Comparison of ENCODE assay signal across 33 cellular contexts in genomic region chr17:50825188-50825587, GRCh38. TPM values are rescaled to one million over a fixed set of nuclear protein-coding genes. Genes with fewer than 3 reads are reported as not detected.
"Had no signal": no experiment of that assay in that cellular context is flagged by ENCODE, and none has a peak within 500 bp of the region (broad histone marks: within the 10 kb centered on the region; RNA-seq: fewer than 3 reads in every experiment).

No MANE protein-coding gene starts in this region.

- H3K36me3 Mint-ChIP-seq: stimulated activated effector memory CD8-positive, alpha-beta T cell treated with anti-CD3 and anti-CD28 coated beads, Interleukin-12 subunit alpha, Interleukin-12 subunit beta, amount 100 ng/mL, for 72 hours; stimulated activated memory B cell treated with anti-CD40 and anti-IgM and Interleukin-4, amounts not matched to agents 10 μg/mL and 1 μg/mL and 100 μg/mL, for 72 hours; type B pancreatic cell had no signal

- H3K27ac ChIP-seq: stomach, suprapubic skin, testis, thoracic aorta, thyroid gland, tibial artery, tibial nerve, transverse colon, upper lobe of left lung, upper lobe of right lung, uterus, vagina had no signal

- ATAC-seq: stimulated activated effector memory CD8-positive, alpha-beta T cell treated with anti-CD3 and anti-CD28 coated beads, Interleukin-12 subunit alpha, Interleukin-12 subunit beta, amount 100 ng/mL, for 72 hours; stimulated activated memory B cell treated with anti-CD40 and anti-IgM and Interleukin-4, amounts not matched to agents 10 μg/mL and 1 μg/mL and 100 μg/mL, for 72 hours; stimulated activated naive B cell treated with anti-CD40 and anti-IgM and Interleukin-4, amounts not matched to agents 10 μg/mL and 1 μg/mL and 100 μg/mL, for 72 hours; stimulated activated naive CD8-positive, alpha-beta T cell treated with anti-CD3 and anti-CD28 coated beads, Interleukin-15, amount 100 ng/mL, for 72 hours; stimulated activated naive CD8-positive, alpha-beta T cell treated with anti-CD3 and anti-CD28 coated beads, Interleukin-15, Interleukin-2, amounts not matched to agents 100 U/mL and 50 U/mL, for 24 hours; upper lobe of right lung had no signal

- H3K4me3 Mint-ChIP-seq: stimulated activated effector memory CD8-positive, alpha-beta T cell treated with anti-CD3 and anti-CD28 coated beads, Interleukin-12 subunit alpha, Interleukin-12 subunit beta, amount 100 ng/mL, for 72 hours; stimulated activated memory B cell treated with anti-CD40 and anti-IgM and Interleukin-4, amounts not matched to agents 10 μg/mL and 1 μg/mL and 100 μg/mL, for 72 hours; stimulated activated naive B cell treated with anti-CD40 and anti-IgM and Interleukin-4, amounts not matched to agents 10 μg/mL and 1 μg/mL and 100 μg/mL, for 72 hours; stimulated activated naive CD8-positive, alpha-beta T cell treated with anti-CD3 and anti-CD28 coated beads, Interleukin-15, amount 100 ng/mL, for 72 hours; stimulated activated naive CD8-positive, alpha-beta T cell treated with anti-CD3 and anti-CD28 coated beads, Interleukin-15, Interleukin-2, amounts not matched to agents 100 ng/mL and 50 ng/mL, for 24 hours; type B pancreatic cell had no signal

- H3K9me3 Mint-ChIP-seq: stimulated activated effector memory CD8-positive, alpha-beta T cell treated with anti-CD3 and anti-CD28 coated beads, Interleukin-12 subunit alpha, Interleukin-12 subunit beta, amount 100 ng/mL, for 72 hours; stimulated activated memory B cell treated with anti-CD40 and anti-IgM and Interleukin-4, amounts not matched to agents 10 μg/mL and 1 μg/mL and 100 μg/mL, for 72 hours; stimulated activated naive CD8-positive, alpha-beta T cell treated with anti-CD3 and anti-CD28 coated beads, Interleukin-15, Interleukin-2, amounts not matched to agents 100 ng/mL and 50 ng/mL, for 24 hours; type B pancreatic cell had no signal

- H3K27me3 ChIP-seq: stomach, suprapubic skin, testis, thyroid gland, tibial nerve, transverse colon, upper lobe of left lung, upper lobe of right lung, uterus, vagina had no signal

- DNase-seq: stimulated activated CD4-positive, alpha-beta T cell treated with anti-CD3 and anti-CD28 coated beads, Interleukin-2, amount 100 ng/mL, for 48 hours; stimulated activated CD4-positive, alpha-beta T cell treated with anti-CD3 and anti-CD28 coated beads, Interleukin-4, amount 100 ng/mL, for 1 hour; stimulated activated CD4-positive, alpha-beta T cell treated with anti-CD3 and anti-CD28 coated beads, Interleukin-4, amount 100 ng/mL, for 24 hours; stimulated activated CD4-positive, alpha-beta T cell treated with anti-CD3 and anti-CD28 coated beads, Interleukin-4, amount 100 ng/mL, for 4 hours; stimulated activated CD8-positive, alpha-beta memory T cell treated with anti-CD3 and anti-CD28 coated beads, Interleukin-4, amount 100 ng/mL, for 48 hours; stimulated activated naive B cell treated with anti-CD40 and anti-IgM and Interleukin-4, amounts not matched to agents 10 μg/mL and 1 μg/mL and 100 μg/mL, for 72 hours; stimulated activated naive CD4-positive, alpha-beta T cell; stimulated activated naive CD4-positive, alpha-beta T cell treated with Interleukin-2 at 50 U/mL for 16 hours; stimulated activated naive CD8-positive, alpha-beta T cell treated with anti-CD3 and anti-CD28 coated beads, Interleukin-15, amount 100 ng/mL, for 72 hours; stimulated activated naive CD8-positive, alpha-beta T cell treated with anti-CD3 and anti-CD28 coated beads, Interleukin-15, Interleukin-2, amounts not matched to agents 100 U/mL and 50 U/mL, for 24 hours; stomach; substantia nigra; testis; thyroid gland; tibial artery; transverse colon; trophoblast cell; upper lobe of left lung; upper lobe of right lung; uterus had no signal

- H3K4me1 ChIP-seq: suprapubic skin, transverse colon, upper lobe of right lung, uterus had no signal

- H3K9me3 ChIP-seq: suprapubic skin, testis, thoracic aorta, thyroid gland, tibial artery, transverse colon, upper lobe of left lung, upper lobe of right lung, uterus, vagina had no signal

- H3K4me1 Mint-ChIP-seq: stimulated activated memory B cell treated with anti-CD40 and anti-IgM and Interleukin-4, amounts not matched to agents 10 μg/mL and 1 μg/mL and 100 μg/mL, for 72 hours; stimulated activated naive CD8-positive, alpha-beta T cell treated with anti-CD3 and anti-CD28 coated beads, Interleukin-15, amount 100 ng/mL, for 72 hours had no signal

- FAIRE-seq: urothelium cell line had no signal

- H3K4me3 ChIP-seq: stomach, suprapubic skin, testis, thoracic aorta, thyroid gland, tibial artery, tibial nerve, transverse colon, upper lobe of left lung, upper lobe of right lung, uterus, vagina had no signal

- H3K27ac Mint-ChIP-seq: stimulated activated effector memory CD8-positive, alpha-beta T cell treated with anti-CD3 and anti-CD28 coated beads, Interleukin-12 subunit alpha, Interleukin-12 subunit beta, amount 100 ng/mL, for 72 hours; stimulated activated memory B cell treated with anti-CD40 and anti-IgM and Interleukin-4, amounts not matched to agents 10 μg/mL and 1 μg/mL and 100 μg/mL, for 72 hours; stimulated activated naive B cell treated with anti-CD40 and anti-IgM and Interleukin-4, amounts not matched to agents 10 μg/mL and 1 μg/mL and 100 μg/mL, for 72 hours; stimulated activated naive CD8-positive, alpha-beta T cell treated with anti-CD3 and anti-CD28 coated beads, Interleukin-15, amount 100 ng/mL, for 72 hours; stimulated activated naive CD8-positive, alpha-beta T cell treated with anti-CD3 and anti-CD28 coated beads, Interleukin-15, Interleukin-2, amounts not matched to agents 100 ng/mL and 50 ng/mL, for 24 hours; type B pancreatic cell had no signal

- H3K36me3 ChIP-seq: stomach, suprapubic skin, thoracic aorta, thyroid gland, tibial artery, tibial nerve, transverse colon, upper lobe of left lung, upper lobe of right lung, uterus, vagina had no signal

- H3K27me3 Mint-ChIP-seq: type B pancreatic cell had no signal

RNA-seq across cellular contexts. Expression of gene WFIKKN2, which starts 10.2 kb away (rescaled TPM):
- total RNA-seq: transverse colon had no signal

RNA-seq across cellular contexts. Expression of gene ANKRD40CL, which starts 57.9 kb away (rescaled TPM):
- total RNA-seq: subcutaneous adipose tissue, suprapubic skin, temporal lobe, testis, thoracic aorta, thyroid gland, tibial nerve, upper lobe of left lung, upper lobe of right lung, ureter, urinary bladder, uterus, vagina had no signal
- polyA plus RNA-seq: urinary bladder had no signal
